8 cellular contexts compared by ENCODE assay signal in the genomic region with DNA sequence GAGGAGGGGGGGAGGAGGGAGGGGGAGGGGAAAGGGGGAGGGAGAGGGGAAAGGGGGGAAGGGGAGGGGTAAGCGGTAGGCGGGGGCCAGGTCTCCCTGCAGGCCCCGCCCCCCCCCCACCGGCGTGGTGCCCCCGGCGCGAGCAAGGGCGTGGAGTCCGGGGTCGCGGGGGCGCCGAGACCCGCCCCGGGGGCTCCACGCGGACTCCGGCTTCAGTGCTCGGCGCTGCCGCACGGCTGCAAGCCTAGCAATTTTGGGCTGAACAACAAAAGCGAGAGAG. TPM values are rescaled to one million over a fixed set of nuclear protein-coding genes. Genes with fewer than 3 reads are reported as not detected.
DNase-seq lines count a peak whose midpoint lies in the region; ATAC-seq and TF ChIP-seq lines count a peak whose summit lies in the region.

No MANE protein-coding gene starts in this region.

- H3K27ac Mint-ChIP-seq in activated CD4-positive, alpha-beta T cell treated with anti-CD3 and anti-CD28 coated beads, Interleukin-2, amount 10 ng/mL, durations not matched to agents 24 days and 14 days, result peak overlapping the region; percentile 69

- no peak for ATAC-seq in left lung
- no peak for ATAC-seq in thoracic aorta (ENCODE audit: insufficient number of reproducible peaks, low FRiP score, low read depth)
- no peak for ATAC-seq in HG02840 (IDR thresholded peaks at IDR 0.05; ENCODE audit: low FRiP score, unreplicated experiment)
- ATAC-seq in esophagus mucosa, result no peak

- H3K4me3 ChIP-seq in astrocyte of the cerebellum (ENCODE audit: low read depth, low read length), result peak overlapping the region; percentile 44
- H3K4me3 ChIP-seq in left lung, result peak overlapping the region; percentile 51 to 56
- H3K4me3 ChIP-seq in thoracic aorta, result peak overlapping the region; percentile 77

- peaks cover 0 to 11% of the 10 kb centered on the region in 2 donors for H3K27me3 ChIP-seq in left lung
- H3K27me3 ChIP-seq in thoracic aorta (replicated peaks; ENCODE audit: insufficient read depth), result no peaks in the 10 kb centered on the region

- H3K36me3 ChIP-seq in left lung (no peaks in the 10 kb centered on the region), thoracic aorta (no peaks in the 10 kb centered on the region)

- DNase-seq in activated CD4-positive, alpha-beta T cell treated with anti-CD3 and anti-CD28 coated beads, Interleukin-2, amount 10 ng/mL, durations not matched to agents 24 days and 14 days, result no peak
- no peak for DNase-seq in activated CD4-positive, alpha-beta T cell treated with anti-CD3 and anti-CD28 coated beads, Interleukin-2, amount 50 U/mL, for 4 hours
- DNase-seq in astrocyte of the cerebellum (ENCODE audit: low read depth) (no peak), left lung (no peak), thoracic aorta (ENCODE audit: low spot score) (no peak), NCI-H82 treated with DMSO at 0.1 percent for 48 hours (lab: John Stamatoyannopoulos, UW; ENCODE audit: unreplicated experiment) (no peak)

- no peaks in the 10 kb centered on the region for H3K9me3 Mint-ChIP-seq in activated CD4-positive, alpha-beta T cell treated with anti-CD3 and anti-CD28 coated beads, Interleukin-2, amount 10 ng/mL, durations not matched to agents 24 days and 14 days

- H3K27ac ChIP-seq in left lung (peak overlapping the region; percentile 82 to 85), thoracic aorta (peak overlapping the region; percentile 89 to 96)

- intact Hi-C loops in activated CD4-positive, alpha-beta T cell treated with anti-CD3 and anti-CD28 coated beads, Interleukin-2, amount 10 ng/mL, durations not matched to agents 24 days and 14 days (cut with micrococcal nuclease), result loop anchor here (1.0 to 10.0 kb wide), 3 partner anchors 15 to 436 kb away; no protein-coding TSS in a partner anchor
- intact Hi-C loops in left lung (cut with DNase I), result loop anchor here (5.0 to 10.0 kb wide), 3 partner anchors 435 to 473 kb away; partner anchors contain the start of gene IER5L (in 1 of the 2)

- no peak for TF ChIP-seq CTCF in astrocyte of the cerebellum (IDR thresholded peaks at IDR 0.05; ENCODE audit: low read depth, low read length, missing control alignments)
- TF ChIP-seq CTCF in left lung (IDR thresholded peaks at IDR 0.05), result no peak
- TF ChIP-seq CTCF in thoracic aorta (IDR thresholded peaks at IDR 0.05), result no peak

- no peaks in the 10 kb centered on the region for H3K9me3 ChIP-seq in left lung
- H3K9me3 ChIP-seq in thoracic aorta, result no peaks in the 10 kb centered on the region

- peaks cover 15 to 45% of the 10 kb centered on the region in 2 donors for H3K4me1 ChIP-seq in left lung
- H3K4me1 ChIP-seq in thoracic aorta (ENCODE audit: control insufficient read depth in 1 of 2, low read depth in 2 of 2), result peaks cover 26 to 64% of the 10 kb centered on the region in 2 donors

- in situ Hi-C loops in astrocyte of the cerebellum (cut with HindIII; ENCODE audit: low sequenced_read_pairs), result no loop called here

- H3K4me1 Mint-ChIP-seq in activated CD4-positive, alpha-beta T cell treated with anti-CD3 and anti-CD28 coated beads, Interleukin-2, amount 10 ng/mL, durations not matched to agents 24 days and 14 days, result peaks cover 35% of the 10 kb centered on the region

- peak overlapping the region; percentile 92 for H3K4me3 Mint-ChIP-seq in activated CD4-positive, alpha-beta T cell treated with anti-CD3 and anti-CD28 coated beads, Interleukin-2, amount 10 ng/mL, durations not matched to agents 24 days and 14 days

- no peaks in the 10 kb centered on the region for H3K36me3 Mint-ChIP-seq in activated CD4-positive, alpha-beta T cell treated with anti-CD3 and anti-CD28 coated beads, Interleukin-2, amount 10 ng/mL, durations not matched to agents 24 days and 14 days (ENCODE audit: low read depth)

- peaks cover 4% of the 10 kb centered on the region for H3K27me3 Mint-ChIP-seq in activated CD4-positive, alpha-beta T cell treated with anti-CD3 and anti-CD28 coated beads, Interleukin-2, amount 10 ng/mL, durations not matched to agents 24 days and 14 days

RNA-seq across cellular contexts. Expression of gene C9orf50, which starts 10.8 kb away (rescaled TPM):
- total RNA-seq in activated CD4-positive, alpha-beta T cell treated with anti-CD3 and anti-CD28 coated beads, Interleukin-2, amount 10 ng/mL, durations not matched to agents 24 days and 14 days, result not detected in 2 replicates
- total RNA-seq in left lung (not detected), thoracic aorta (not detected), esophagus mucosa (not detected)

RNA-seq across cellular contexts. Expression of gene NTMT1, which starts 15.8 kb away (rescaled TPM):
- total RNA-seq in activated CD4-positive, alpha-beta T cell treated with anti-CD3 and anti-CD28 coated beads, Interleukin-2, amount 10 ng/mL, durations not matched to agents 24 days and 14 days, result 72.0 and 72.4 TPM in 2 replicates
- total RNA-seq in left lung, result 10 to 100 TPM; 25.3 to 35.4 TPM
- 10 to 100 TPM; 16.9 to 27.2 TPM for total RNA-seq in thoracic aorta
- 18.8 TPM for total RNA-seq in esophagus mucosa

RNA-seq across cellular contexts. Expression of gene ASB6, which starts 31.8 kb away (rescaled TPM):
- 21.9 and 22.7 TPM in 2 replicates for total RNA-seq in activated CD4-positive, alpha-beta T cell treated with anti-CD3 and anti-CD28 coated beads, Interleukin-2, amount 10 ng/mL, durations not matched to agents 24 days and 14 days
- 10 to 100 TPM; 15.8 to 18.0 TPM for total RNA-seq in left lung
- 10 to 100 TPM; 23.0 to 31.0 TPM for total RNA-seq in thoracic aorta
- total RNA-seq in esophagus mucosa, result 11.4 TPM

RNA-seq across cellular contexts. Expression of gene PRRX2, which starts 55.3 kb away (rescaled TPM):
- 3.4 and 3.8 TPM in 2 replicates for total RNA-seq in activated CD4-positive, alpha-beta T cell treated with anti-CD3 and anti-CD28 coated beads, Interleukin-2, amount 10 ng/mL, durations not matched to agents 24 days and 14 days
- total RNA-seq in left lung (1 to 10 TPM; 1.7 to 5.6 TPM), thoracic aorta (10 to 100 TPM; 42.0 to 66.1 TPM), esophagus mucosa (1.5 TPM)
